Comparison of ENCODE assay signal across 28 cellular contexts in genomic region chr4:137599766-137600165, GRCh38.
"Had no signal": no experiment of that assay in that cellular context is flagged by ENCODE, and none has a peak within 500 bp of the region (broad histone marks: within the 10 kb centered on the region; RNA-seq: fewer than 3 reads in every experiment).

No MANE protein-coding gene starts in this region.

- H3K9me3 ChIP-seq: breast epithelium, right atrium auricular region, stomach, tibial artery, upper lobe of right lung had no signal

- H3K27ac Mint-ChIP-seq: activated B cell treated with CpG ODN at 0.5 μM for 24 hours; activated CD4-positive, alpha-beta T cell treated with anti-CD3 and anti-CD28 coated beads for 36 hours; activated CD8-positive, alpha-beta memory T cell treated with anti-CD3 and anti-CD28 coated beads, Interleukin-2, amount 10 ng/mL, durations not matched to agents 7 days and 5 days; activated CD8-positive, alpha-beta T cell treated with anti-CD3 and anti-CD28 coated beads, Interleukin-2, amount 10 ng/mL, durations not matched to agents 7 days and 5 days; activated naive CD4-positive, alpha-beta T cell treated with anti-CD3 and anti-CD28 coated beads, Interleukin-2, amount 50 U/mL, for 24 hours; activated T-helper 2 cell treated with anti-CD3 and anti-CD28 coated beads, Interferon-gamma antibody, Interleukin-2, Interleukin-4, amounts not matched to agents 10 μg/mL and 5 μg/mL and 100 μg/mL, durations not matched to agents 14 hours and 24 hours and 36 hours; dendritic cell treated with granulocyte-macrophage colony-stimulating factor and Interleukin-4, amounts not matched to agents 40 ng/mL and 50 ng/mL, for 4 days; immature natural killer cell; naive B cell; stimulated activated naive B cell treated with anti-CD40 and anti-IgM and Interleukin-4, amounts not matched to agents 10 μg/mL and 1 μg/mL and 100 μg/mL, for 72 hours; T-helper 2 cell treated with Interferon-gamma antibody and Interleukin-4, amounts not matched to agents 5 μg/mL and 100 μg/mL, for 36 hours had no signal

- H3K36me3 Mint-ChIP-seq: activated CD8-positive, alpha-beta memory T cell treated with anti-CD3 and anti-CD28 coated beads, Interleukin-2, amount 10 ng/mL, durations not matched to agents 7 days and 5 days; activated naive CD4-positive, alpha-beta T cell treated with anti-CD3 and anti-CD28 coated beads, Interleukin-2, amount 50 U/mL, for 24 hours; immature natural killer cell; naive B cell; stimulated activated naive B cell treated with anti-CD40 and anti-IgM and Interleukin-4, amounts not matched to agents 10 μg/mL and 1 μg/mL and 100 μg/mL, for 72 hours had no signal

- H3K36me3 ChIP-seq: breast epithelium, heart left ventricle, right atrium auricular region, stomach, tibial artery, upper lobe of right lung had no signal

- H3K4me1 ChIP-seq: breast epithelium, right atrium auricular region, upper lobe of right lung had no signal

- H3K4me1 Mint-ChIP-seq: activated B cell treated with CpG ODN at 0.5 μM for 24 hours; activated CD4-positive, alpha-beta T cell treated with anti-CD3 and anti-CD28 coated beads for 36 hours; activated CD8-positive, alpha-beta memory T cell treated with anti-CD3 and anti-CD28 coated beads, Interleukin-2, amount 10 ng/mL, durations not matched to agents 7 days and 5 days; activated naive CD4-positive, alpha-beta T cell treated with anti-CD3 and anti-CD28 coated beads, Interleukin-2, amount 50 U/mL, for 24 hours; central memory CD8-positive, alpha-beta T cell; immature natural killer cell; naive B cell; stimulated activated naive B cell treated with anti-CD40 and anti-IgM and Interleukin-4, amounts not matched to agents 10 μg/mL and 1 μg/mL and 100 μg/mL, for 72 hours had no signal

- H3K4me3 Mint-ChIP-seq: activated B cell treated with CpG ODN at 0.5 μM for 24 hours; activated CD4-positive, alpha-beta T cell treated with anti-CD3 and anti-CD28 coated beads for 36 hours; activated CD8-positive, alpha-beta memory T cell treated with anti-CD3 and anti-CD28 coated beads, Interleukin-2, amount 10 ng/mL, durations not matched to agents 7 days and 5 days; activated CD8-positive, alpha-beta T cell treated with anti-CD3 and anti-CD28 coated beads, Interleukin-2, amount 10 ng/mL, durations not matched to agents 7 days and 5 days; activated naive CD4-positive, alpha-beta T cell treated with anti-CD3 and anti-CD28 coated beads, Interleukin-2, amount 50 U/mL, for 24 hours; central memory CD8-positive, alpha-beta T cell; dendritic cell treated with granulocyte-macrophage colony-stimulating factor and Interleukin-4, amounts not matched to agents 40 ng/mL and 50 ng/mL, for 4 days; immature natural killer cell; naive B cell; stimulated activated naive B cell treated with anti-CD40 and anti-IgM and Interleukin-4, amounts not matched to agents 10 μg/mL and 1 μg/mL and 100 μg/mL, for 72 hours; T-helper 2 cell treated with Interferon-gamma antibody and Interleukin-4, amounts not matched to agents 5 μg/mL and 100 μg/mL, for 36 hours had no signal

- H3K4me3 ChIP-seq: breast epithelium, heart left ventricle, right atrium auricular region, stomach, tibial artery, upper lobe of right lung had no signal

- H3K27ac ChIP-seq: breast epithelium, heart left ventricle, right atrium auricular region, stomach, tibial artery, upper lobe of right lung had no signal

- H3K27me3 Mint-ChIP-seq: activated B cell treated with CpG ODN at 0.5 μM for 24 hours; activated CD4-positive, alpha-beta T cell treated with anti-CD3 and anti-CD28 coated beads for 36 hours; activated CD8-positive, alpha-beta memory T cell treated with anti-CD3 and anti-CD28 coated beads, Interleukin-2, amount 10 ng/mL, durations not matched to agents 7 days and 5 days; activated naive CD4-positive, alpha-beta T cell treated with anti-CD3 and anti-CD28 coated beads, Interleukin-2, amount 50 U/mL, for 24 hours; central memory CD8-positive, alpha-beta T cell; dendritic cell treated with granulocyte-macrophage colony-stimulating factor and Interleukin-4, amounts not matched to agents 40 ng/mL and 50 ng/mL, for 4 days; naive B cell; stimulated activated naive B cell treated with anti-CD40 and anti-IgM and Interleukin-4, amounts not matched to agents 10 μg/mL and 1 μg/mL and 100 μg/mL, for 72 hours had no signal

- DNase-seq: activated B cell treated with CpG ODN at 0.5 μM for 24 hours; activated CD4-positive, alpha-beta T cell treated with anti-CD3 and anti-CD28 coated beads for 36 hours; activated CD8-positive, alpha-beta memory T cell treated with anti-CD3 and anti-CD28 coated beads, Interleukin-2, amount 10 ng/mL, durations not matched to agents 7 days and 5 days; activated CD8-positive, alpha-beta T cell treated with anti-CD3 and anti-CD28 coated beads, Interleukin-2, amount 10 ng/mL, durations not matched to agents 7 days and 5 days; activated T-cell treated with anti-CD3 and anti-CD28 coated beads, Interleukin-2, amount 50 U/mL, for 48 hours; effector CD4-positive, alpha-beta T cell; erythroblast; foreskin fibroblast; heart left ventricle; hypothalamus; immature natural killer cell; kidney; left colon; mammary epithelial cell; naive B cell; stimulated activated CD4-positive, alpha-beta T cell treated with anti-CD3 and anti-CD28 coated beads, Interleukin-15, amount 100 ng/mL, for 24 hours; stimulated activated CD4-positive, alpha-beta T cell treated with anti-CD3 and anti-CD28 coated beads, Interleukin-2, amount 100 ng/mL, for 24 hours; stimulated activated naive B cell treated with anti-CD40 and anti-IgM and Interleukin-4, amounts not matched to agents 10 μg/mL and 1 μg/mL and 100 μg/mL, for 72 hours; stomach; tibial artery; upper lobe of right lung had no signal

- H3K9me3 Mint-ChIP-seq: activated B cell treated with CpG ODN at 0.5 μM for 24 hours had no signal

- H3K27me3 ChIP-seq: breast epithelium, heart left ventricle, right atrium auricular region, stomach, tibial artery, upper lobe of right lung had no signal
